Comparison of ENCODE assay signal across 1 cellular context in the genomic region with DNA sequence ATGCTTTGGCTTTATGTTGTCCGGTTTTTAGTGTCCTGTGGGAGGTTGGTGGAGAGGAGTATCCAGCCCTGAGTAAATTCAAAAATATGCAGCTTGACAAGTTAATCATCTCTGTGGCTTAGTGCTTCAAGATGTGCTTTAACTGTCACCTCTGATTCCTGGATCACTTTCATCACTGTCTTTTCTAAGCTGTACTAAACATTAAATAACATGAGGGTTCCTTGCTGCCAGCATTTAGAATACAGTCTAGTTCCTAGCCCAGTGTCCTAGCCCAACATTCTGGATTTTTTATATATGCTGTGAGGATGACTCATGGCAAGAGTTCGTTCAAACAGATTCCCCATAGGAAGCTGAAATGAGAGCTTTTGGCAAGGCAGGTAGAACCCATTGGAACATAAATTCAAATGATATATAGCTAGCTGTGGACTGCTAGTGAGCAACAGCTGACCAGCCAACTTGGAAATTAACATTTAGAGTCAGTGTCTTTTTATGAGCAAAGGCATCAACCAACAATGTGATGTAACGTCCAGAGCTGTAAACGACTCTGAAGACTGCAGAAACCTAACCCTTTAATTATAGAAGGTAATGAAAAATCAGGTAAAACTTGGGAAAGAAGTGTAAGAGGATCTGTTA.
TF ChIP-seq lines count a peak whose summit lies in the region.

No MANE protein-coding gene starts in this region.

TF ChIP-seq in HEK293, 187 proteins besides CTCF, POLR2A, EP300 and RAD21 (continued from another document and continues in another):
- TF ChIP-seq ZNF449 (tag by site-specific recombination; IDR thresholded peaks at IDR 0.05) (no peak; the same call in 1 of the 2 replicates), ZSCAN30 (tag by site-specific recombination; IDR thresholded peaks at IDR 0.05) (no peak), ZXDB (tag by site-specific recombination; IDR thresholded peaks at IDR 0.05) (no peak), ZFP41 (tag by site-specific recombination; IDR thresholded peaks at IDR 0.05; ENCODE audit: borderline replicate concordance) (no peak), WT1 (tag by site-specific recombination; IDR thresholded peaks at IDR 0.05) (no peak), BCL11B (tag by site-specific recombination; IDR thresholded peaks at IDR 0.05; ENCODE audit: low read depth) (no peak), ZNF513 (tag by site-specific recombination; IDR thresholded peaks at IDR 0.05) (no peak), YY2 (tag by site-specific recombination; IDR thresholded peaks at IDR 0.05) (no peak), ZNF121 (tag by site-specific recombination; IDR thresholded peaks at IDR 0.05) (no peak), ZNF776 (tag by site-specific recombination; IDR thresholded peaks at IDR 0.05; ENCODE audit: borderline replicate concordance) (no peak), GLI4 (tag by site-specific recombination; IDR thresholded peaks at IDR 0.05) (no peak), ZNF169 (tag by site-specific recombination; IDR thresholded peaks at IDR 0.05) (no peak), FEZF1 (tag by site-specific recombination; IDR thresholded peaks at IDR 0.05) (peak; percentile 88), ZNF223 (tag by site-specific recombination; IDR thresholded peaks at IDR 0.05) (no peak), SCRT2 (tag by site-specific recombination; IDR thresholded peaks at IDR 0.05) (peak; percentile 76), ZNF561 (tag by site-specific recombination; IDR thresholded peaks at IDR 0.05; ENCODE audit: borderline replicate concordance) (peak; percentile 69; the same call in 1 of the 2 replicates), ZNF10 (tag by site-specific recombination; IDR thresholded peaks at IDR 0.05) (0 out of 2 replicates have a peak, but pooled peaks have one; percentile 10), ZNF114 (tag by site-specific recombination; IDR thresholded peaks at IDR 0.05) (no peak), ZNF473 (tag by site-specific recombination; IDR thresholded peaks at IDR 0.05) (no peak), ZNF354C (tag by site-specific recombination; IDR thresholded peaks at IDR 0.05; ENCODE audit: borderline replicate concordance, low read depth) (no peak), ZNF791 (tag by site-specific recombination; IDR thresholded peaks at IDR 0.05) (no peak), ZFP69B (tag by site-specific recombination; IDR thresholded peaks at IDR 0.05) (no peak), HOXA7 (CRISPR knock-in tag; IDR thresholded peaks at IDR 0.05; ENCODE audit: borderline replicate concordance) (no peak), ZNF843 (tag by site-specific recombination; IDR thresholded peaks at IDR 0.05) (0 out of 2 replicates have a peak, but pooled peaks have one; percentile 16), ZNF221 (tag by site-specific recombination; IDR thresholded peaks at IDR 0.05; ENCODE audit: borderline replicate concordance) (no peak), ZNF585B (tag by site-specific recombination; IDR thresholded peaks at IDR 0.05) (no peak), ZNF501 (tag by site-specific recombination; IDR thresholded peaks at IDR 0.05) (no peak), ZNF248 (tag by site-specific recombination; IDR thresholded peaks at IDR 0.05) (no peak), ZNF274 (IDR thresholded peaks at IDR 0.05; ENCODE audit: low read length) (no peak), ZNF274 (tag by site-specific recombination; IDR thresholded peaks at IDR 0.05; ENCODE audit: borderline replicate concordance) (no peak), ZNF623 (tag by site-specific recombination; IDR thresholded peaks at IDR 0.05) (no peak), ZNF514 (tag by site-specific recombination; IDR thresholded peaks at IDR 0.05) (no peak), ZNF18 (tag by site-specific recombination; IDR thresholded peaks at IDR 0.05) (no peak), ZNF146 (tag by site-specific recombination; IDR thresholded peaks at IDR 0.05) (no peak), ZSCAN16 (tag by site-specific recombination; IDR thresholded peaks at IDR 0.05) (no peak), ZNF529 (tag by site-specific recombination; IDR thresholded peaks at IDR 0.05; ENCODE audit: insufficient replicate concordance) (no peak), ZNF677 (tag by site-specific recombination; IDR thresholded peaks at IDR 0.05) (no peak), GLIS1 (tag by site-specific recombination; IDR thresholded peaks at IDR 0.05) (no peak), ZNF645 (tag by site-specific recombination; IDR thresholded peaks at IDR 0.05) (no peak), GFI1B (tag by site-specific recombination; IDR thresholded peaks at IDR 0.05) (no peak), ZNF292 (tag by site-specific recombination; IDR thresholded peaks at IDR 0.05; ENCODE audit: borderline replicate concordance, low read depth) (no peak), ZBTB1 (tag by site-specific recombination; IDR thresholded peaks at IDR 0.05) (no peak), ZNF133 (tag by site-specific recombination; IDR thresholded peaks at IDR 0.05) (no peak), GLIS2 (tag by site-specific recombination; IDR thresholded peaks at IDR 0.05) (no peak), KLF16 (tag by site-specific recombination; IDR thresholded peaks at IDR 0.05) (no peak), PRDM1 (tag by site-specific recombination; IDR thresholded peaks at IDR 0.05) (no peak), ZNF654 (tag by site-specific recombination; IDR thresholded peaks at IDR 0.05; ENCODE audit: low read depth) (no peak), KLF9 (tag by site-specific recombination; IDR thresholded peaks at IDR 0.05; ENCODE audit: low read depth) (no peak), SCRT1 (tag by site-specific recombination; IDR thresholded peaks at IDR 0.05; ENCODE audit: borderline replicate concordance) (peak; percentile 82), ZNF350 (tag by site-specific recombination; IDR thresholded peaks at IDR 0.05) (no peak), ZNF184 (tag by site-specific recombination; IDR thresholded peaks at IDR 0.05) (no peak)
- TF ChIP-seq, protein P1, sequence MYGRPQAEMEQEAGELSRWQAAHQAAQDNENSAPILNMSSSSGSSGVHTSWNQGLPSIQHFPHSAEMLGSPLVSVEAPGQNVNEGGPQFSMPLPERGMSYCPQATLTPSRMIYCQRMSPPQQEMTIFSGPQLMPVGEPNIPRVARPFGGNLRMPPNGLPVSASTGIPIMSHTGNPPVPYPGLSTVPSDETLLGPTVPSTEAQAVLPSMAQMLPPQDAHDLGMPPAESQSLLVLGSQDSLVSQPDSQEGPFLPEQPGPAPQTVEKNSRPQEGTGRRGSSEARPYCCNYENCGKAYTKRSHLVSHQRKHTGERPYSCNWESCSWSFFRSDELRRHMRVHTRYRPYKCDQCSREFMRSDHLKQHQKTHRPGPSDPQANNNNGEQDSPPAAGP (tag by site-specific recombination; IDR thresholded peaks at IDR 0.05), result no peak
- TF ChIP-seq, protein P2, sequence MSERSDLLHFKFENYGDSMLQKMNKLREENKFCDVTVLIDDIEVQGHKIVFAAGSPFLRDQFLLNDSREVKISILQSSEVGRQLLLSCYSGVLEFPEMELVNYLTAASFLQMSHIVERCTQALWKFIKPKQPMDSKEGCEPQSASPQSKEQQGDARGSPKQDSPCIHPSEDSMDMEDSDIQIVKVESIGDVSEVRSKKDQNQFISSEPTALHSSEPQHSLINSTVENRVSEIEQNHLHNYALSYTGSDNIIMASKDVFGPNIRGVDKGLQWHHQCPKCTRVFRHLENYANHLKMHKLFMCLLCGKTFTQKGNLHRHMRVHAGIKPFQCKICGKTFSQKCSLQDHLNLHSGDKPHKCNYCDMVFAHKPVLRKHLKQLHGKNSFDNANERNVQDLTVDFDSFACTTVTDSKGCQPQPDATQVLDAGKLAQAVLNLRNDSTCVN (tag by site-specific recombination; optimal IDR thresholded peaks at IDR 0.05), result no peak
- TF ChIP-seq, protein P3, sequence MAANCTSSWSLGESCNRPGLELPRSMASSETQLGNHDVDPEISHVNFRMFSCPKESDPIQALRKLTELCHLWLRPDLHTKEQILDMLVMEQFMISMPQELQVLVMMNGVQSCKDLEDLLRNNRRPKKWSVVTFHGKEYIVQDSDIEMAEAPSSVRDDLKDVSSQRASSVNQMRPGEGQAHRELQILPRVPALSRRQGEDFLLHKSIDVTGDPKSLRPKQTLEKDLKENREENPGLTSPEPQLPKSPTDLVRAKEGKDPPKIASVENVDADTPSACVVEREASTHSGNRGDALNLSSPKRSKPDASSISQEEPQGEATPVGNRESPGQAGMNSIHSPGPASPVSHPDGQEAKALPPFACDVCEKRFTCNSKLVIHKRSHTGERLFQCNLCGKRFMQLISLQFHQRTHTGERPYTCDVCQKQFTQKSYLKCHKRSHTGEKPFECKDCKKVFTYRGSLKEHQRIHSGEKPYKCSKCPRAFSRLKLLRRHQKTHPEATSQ (tag by site-specific recombination; IDR thresholded peaks at IDR 0.05), result no peak
- TF ChIP-seq, protein P4, sequence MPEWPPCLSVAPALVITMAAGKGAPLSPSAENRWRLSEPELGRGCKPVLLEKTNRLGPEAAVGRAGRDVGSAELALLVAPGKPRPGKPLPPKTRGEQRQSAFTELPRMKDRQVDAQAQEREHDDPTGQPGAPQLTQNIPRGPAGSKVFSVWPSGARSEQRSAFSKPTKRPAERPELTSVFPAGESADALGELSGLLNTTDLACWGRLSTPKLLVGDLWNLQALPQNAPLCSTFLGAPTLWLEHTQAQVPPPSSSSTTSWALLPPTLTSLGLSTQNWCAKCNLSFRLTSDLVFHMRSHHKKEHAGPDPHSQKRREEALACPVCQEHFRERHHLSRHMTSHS (tag by site-specific recombination; IDR thresholded peaks at IDR 0.05), result no peak
